In the genomic region with DNA sequence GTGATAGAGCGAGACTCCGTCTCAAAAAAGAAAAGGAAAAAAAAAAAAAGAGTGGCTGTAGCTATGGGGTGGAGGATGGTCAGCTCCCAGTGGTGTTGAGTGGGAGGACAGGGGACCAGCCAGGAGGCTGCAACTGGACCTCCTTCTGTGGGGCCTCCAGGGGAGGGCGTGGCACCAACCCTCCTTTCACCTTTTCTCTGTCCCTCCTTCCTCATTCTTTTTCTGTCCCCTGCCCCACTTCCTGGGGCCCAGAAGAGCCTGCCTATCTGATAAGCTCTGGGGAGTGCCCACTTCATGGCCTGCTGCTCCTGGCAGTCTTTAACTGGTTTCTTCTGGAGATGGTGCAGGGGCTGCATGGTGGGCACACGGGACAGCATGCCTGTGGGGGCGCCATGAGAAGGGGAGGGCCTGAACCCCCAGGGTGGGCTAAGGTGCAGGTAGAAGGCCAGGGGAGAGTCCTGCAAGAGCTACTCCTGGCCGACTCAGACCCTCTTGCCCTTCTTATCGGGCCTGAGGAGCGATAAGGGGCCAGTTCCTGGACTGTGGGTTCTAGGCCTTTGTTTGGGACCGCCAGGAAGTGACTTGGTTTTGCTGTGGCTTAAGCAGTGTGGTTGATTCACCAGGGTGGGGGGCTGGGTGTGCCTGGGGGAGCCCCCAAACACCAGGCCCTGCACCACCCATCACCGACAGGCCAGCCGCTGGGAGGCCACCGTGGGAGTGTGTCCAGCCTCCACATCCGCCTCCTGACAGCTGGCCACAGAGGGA, we compare ENCODE assay signal across 8 cellular contexts. TPM values are rescaled to one million over a fixed set of nuclear protein-coding genes. Genes with fewer than 3 reads are reported as not detected.
DNase-seq lines count a peak whose midpoint lies in the region; ATAC-seq and TF ChIP-seq lines count a peak whose summit lies in the region.

No MANE protein-coding gene starts in this region.

- ATAC-seq in HG03159 (IDR thresholded peaks at IDR 0.05; ENCODE audit: unreplicated experiment) (peak; percentile 9), mucosa of descending colon (peak; percentile 60), GM19455 (IDR thresholded peaks at IDR 0.05; ENCODE audit: unreplicated experiment) (no peak), body of pancreas (no peak)

- WGBS in body of pancreas, 2 donors = 75 to 98% methylated on average over 4 to 13 of the region's 13 CpGs

- H3K27ac ChIP-seq in body of pancreas = no peak overlapping the region

- peak; percentile 93 for DNase-seq in A172 (ENCODE audit: low spot score)
- DNase-seq in cardiac fibroblast (ENCODE audit: low read depth in 2 of 2) = peak; percentile 41 to 61
- DNase-seq in mucosa of descending colon = peak; percentile 52 to 75 (median 67)
- no peak for DNase-seq in activated CD4-positive, alpha-beta T cell treated with anti-CD3 and anti-CD28 coated beads for 4 hours
- DNase-seq in ecto neural progenitor cell (ENCODE audit: low spot score) = no peak
- no peak for DNase-seq in body of pancreas

- H3K36me3 ChIP-seq in mucosa of descending colon (ENCODE audit: low read depth) (no peaks in the 10 kb centered on the region), body of pancreas (replicated peaks in 1 of 2; ENCODE audit: insufficient read depth in 1 of 2, low read depth in 2 of 2) (no peaks in the 10 kb centered on the region)

- TF ChIP-seq POLR2A in body of pancreas (IDR thresholded peaks at IDR 0.05) = no peak

- no peaks in the 10 kb centered on the region for H3K27me3 ChIP-seq in body of pancreas

- no peak overlapping the region for H3K4me3 ChIP-seq in cardiac fibroblast (replicated peaks in 1 of 2; ENCODE audit: low read depth in 2 of 2, low read length in 2 of 2)
- H3K4me3 ChIP-seq in mucosa of descending colon = no peak overlapping the region
- no peak overlapping the region for H3K4me3 ChIP-seq in body of pancreas

- intact Hi-C loops in mucosa of descending colon (cut with DNase I, micrococcal nuclease) (no loop called here), body of pancreas (cut with DNase I) (no loop called here)

- H3K9me3 ChIP-seq in mucosa of descending colon (no peaks in the 10 kb centered on the region), body of pancreas (no peaks in the 10 kb centered on the region)

- TF ChIP-seq CTCF in cardiac fibroblast (IDR thresholded peaks at IDR 0.05; ENCODE audit: low read depth, low read length) = no peak
- no peak for TF ChIP-seq CTCF in mucosa of descending colon (IDR thresholded peaks at IDR 0.05)
- TF ChIP-seq CTCF in body of pancreas (IDR thresholded peaks at IDR 0.05) = no peak

- peaks cover 28% of the 10 kb centered on the region for H3K4me1 ChIP-seq in mucosa of descending colon (ENCODE audit: low read depth)
- H3K4me1 ChIP-seq in body of pancreas = no peaks in the 10 kb centered on the region

RNA-seq across cellular contexts. Expression of a gene that starts 49.4 kb away (rescaled TPM):
- 225 and 260 TPM in 2 replicates for total RNA-seq in A172 (2014; rRNA removed; shearing (Covaris generic))
- 100 to 1,000 TPM; 256 to 555 (median 357) TPM for total RNA-seq in mucosa of descending colon
- 100 to 1,000 TPM; 104 to 121 TPM for total RNA-seq in body of pancreas

Comparison
In these comparisons a context has a peak if more than half of its experiments do, and no peak if none do; other contexts are left out.
1. DNase-seq: peak in A172 (single experiment), cardiac fibroblast (2 of 2) and mucosa of descending colon (3 of 3); none in activated CD4-positive, alpha-beta T cell treated with anti-CD3 and anti-CD28 coated beads for 4 hours (0 of 2), ecto neural progenitor cell (single experiment) and body of pancreas (0 of 4).
2. ATAC-seq: peak in HG03159 (single experiment) and mucosa of descending colon (single experiment); none in GM19455 (single experiment) and body of pancreas (single experiment).